Comparison of ENCODE assay signal across 1 cellular context in genomic region chr17:81419886-81420768, GRCh38.
TF ChIP-seq lines count a peak whose summit lies in the region.

No MANE protein-coding gene starts in this region.

TF ChIP-seq in A549, 52 proteins besides CTCF, POLR2A, EP300 and RAD21 (continued from another document):
- peak; percentile 54; the same call in 1 of the 2 replicates for TF ChIP-seq HOXB5 (CRISPR knock-in tag; IDR thresholded peaks at IDR 0.05)
- no peak for TF ChIP-seq ZNF302 (CRISPR knock-in tag; IDR thresholded peaks at IDR 0.05)
- TF ChIP-seq HDAC2 (IDR thresholded peaks at IDR 0.05), result no peak
- TF ChIP-seq REST (IDR thresholded peaks at IDR 0.05), result no peak
